In the genomic region with DNA sequence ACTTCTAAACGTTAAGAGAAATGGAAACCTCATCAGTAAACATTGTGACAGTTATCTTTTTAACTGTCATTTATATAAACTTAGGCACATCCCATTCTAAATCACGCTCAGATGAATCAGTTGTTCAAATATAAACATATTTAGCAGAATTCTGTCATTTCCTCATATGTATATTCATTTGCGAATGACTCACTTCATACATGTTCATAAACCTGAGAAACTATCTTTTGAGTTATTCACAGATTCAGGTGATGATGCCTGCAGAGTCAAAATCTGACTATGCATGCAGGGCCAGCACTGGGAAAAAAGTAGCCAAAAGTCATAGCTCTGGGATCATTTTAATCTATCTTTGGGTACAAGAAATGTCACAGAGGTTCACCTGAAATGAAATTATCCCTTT, we compare ENCODE assay signal across 18 cellular contexts.
DNase-seq lines count a peak whose midpoint lies in the region; ATAC-seq, FAIRE-seq and TF ChIP-seq lines count a peak whose summit lies in the region.
"Had no signal": no experiment of that assay in that cellular context is flagged by ENCODE, and none has a peak within 500 bp of the region (broad histone marks: within the 10 kb centered on the region; RNA-seq: fewer than 3 reads in every experiment).

No MANE protein-coding gene starts in this region.

- H3F3A ChIP-seq in PC-3 (ENCODE audit: low read length, unreplicated experiment) = no peaks in the 10 kb centered on the region

- peak overlapping the region; percentile 26; the same call in 1 of the 2 replicates for H3K9ac ChIP-seq in PC-3 (ENCODE audit: low read length)

- FAIRE-seq in D721Med (lab: Jason Lieb, UNC) = peak; percentile 68
- FAIRE-seq: GM12891, GM18507, H54 had no signal

- peaks cover 27% of the 10 kb centered on the region for H3K4me1 ChIP-seq in PC-3 (ENCODE audit: insufficient read depth, low read length)
- H3K4me1 ChIP-seq: Caco-2, HAP-1 had no signal

- peak; percentile 79 for ATAC-seq in PC-3
- no peak for ATAC-seq in GM19351 (IDR thresholded peaks at IDR 0.05; ENCODE audit: unreplicated experiment)

- TF ChIP-seq CTCF in D721Med (IDR thresholded peaks at IDR 0.05; ENCODE audit: insufficient read depth, missing control alignments) = no peak
- TF ChIP-seq CTCF in PC-3 (conservative IDR thresholded peaks at IDR 0.05; ENCODE audit: low read depth, low read length) = no peak
- no peak for TF ChIP-seq CTCF in epithelial cell of esophagus (IDR thresholded peaks at IDR 0.05; ENCODE audit: insufficient read depth, low read depth, low read length, missing control alignments)

- BruUV-seq in PC-3 (replicated peaks; lab: Mats Ljungman, UMichigan) = no TSS peak

- H3K27ac ChIP-seq in PC-3 (ENCODE audit: low read length) = peak overlapping the region; percentile 69

- H3K4me3 ChIP-seq in PC-3 (ENCODE audit: low read length) (no peak overlapping the region), epithelial cell of esophagus (ENCODE audit: low read length) (no peak overlapping the region)
- H3K4me3 ChIP-seq: HAP-1 had no signal

- POLR2A ChIA-PET in PC-3 (lab: Charles Lee; ENCODE audit: unreplicated experiment) = no interaction called here

- peak overlapping the region; percentile 11; the same call in 1 of the 2 replicates for H3K4me2 ChIP-seq in PC-3 (ENCODE audit: low read length)

- H4K20me1 ChIP-seq in PC-3 (ENCODE audit: low read length) = no peaks in the 10 kb centered on the region

- H2AFZ ChIP-seq in PC-3 (ENCODE audit: low read length) = no peak overlapping the region

- H3K79me2 ChIP-seq in PC-3 (ENCODE audit: low read length) = no peaks in the 10 kb centered on the region

- H3K9me2 ChIP-seq in PC-3 (replicated peaks; ENCODE audit: low read length) = no peaks in the 10 kb centered on the region

- no peaks in the 10 kb centered on the region for H3K36me3 ChIP-seq in PC-3 (ENCODE audit: low read depth, low read length)
- H3K36me3 ChIP-seq: HAP-1 had no signal

- H3K27me3 ChIP-seq in PC-3 (ENCODE audit: low read length) = no peaks in the 10 kb centered on the region

- intact Hi-C loops in PC-3 (cut with micrococcal nuclease) = loop anchor here (10.0 kb wide), 1 partner anchor 205 kb away; no protein-coding TSS in a partner anchor

- CTCF ChIA-PET in PC-3 (lab: Charles Lee) = no interaction called here

- no peak for DNase-seq in D721Med (ENCODE audit: insufficient read length, low spot score)
- DNase-seq in ELR (ENCODE audit: low read depth) = peak; percentile 17
- DNase-seq in PC-3 = peak; percentile 75
- peak; percentile 51 for DNase-seq in epithelial cell of esophagus (ENCODE audit: low read depth)
- no peak for DNase-seq in T-helper 2 cell
- DNase-seq: C1 segment of cervical spinal cord; Caco-2; CD4-positive, alpha-beta memory T cell; DMS79; EL; GF-D8; GOT3; HFFc6 had no signal

- H3K9me3 ChIP-seq in PC-3 (ENCODE audit: low read length) = no peaks in the 10 kb centered on the region
- H3K9me3 ChIP-seq: Caco-2, HAP-1 had no signal

Comparison
In these comparisons a context has a peak if more than half of its experiments do, and no peak if none do; other contexts are left out.
1. DNase-seq: peak in ELR (single experiment), PC-3 (single experiment) and epithelial cell of esophagus (single experiment); none in D721Med (single experiment) and T-helper 2 cell (0 of 5).